28 cellular contexts compared by ENCODE assay signal in genomic region chr3:121897296-121897695, GRCh38.
"Had no signal": no experiment of that assay in that cellular context is flagged by ENCODE, and none has a peak within 500 bp of the region (broad histone marks: within the 10 kb centered on the region; RNA-seq: fewer than 3 reads in every experiment).

No MANE protein-coding gene starts in this region.

- DNase-seq: activated CD4-positive, alpha-beta T cell treated with anti-CD3 and anti-CD28 coated beads for 1 hour; activated CD4-positive, alpha-beta T cell treated with anti-CD3 and anti-CD28 coated beads for 4 hours; activated CD4-positive, alpha-beta T cell treated with anti-CD3 and anti-CD28 coated beads, Interleukin-2, amount 10 ng/mL, durations not matched to agents 7 days and 5 days; activated CD4-positive, alpha-beta T cell treated with anti-CD3 and anti-CD28 coated beads, Interleukin-2, amount 50 U/mL, for 4 hours; activated CD8-positive, alpha-beta memory T cell treated with anti-CD3 and anti-CD28 coated beads for 24 hours; activated CD8-positive, alpha-beta T cell treated with anti-CD3 and anti-CD28 coated beads for 36 hours; activated effector memory CD4-positive, alpha-beta T cell treated with Interleukin-2 at 50 U/mL for 16 hours; activated gamma-delta T cell treated with Interleukin-2 at 50 U/mL for 16 hours; activated naive CD4-positive, alpha-beta T cell treated with anti-CD3 and anti-CD28 coated beads, Interleukin-2, amount 50 U/mL, for 16 hours; activated naive CD4-positive, alpha-beta T cell treated with Interleukin-2 at 50 U/mL for 16 hours; activated T-cell treated with anti-CD3 and anti-CD28 coated beads, Interleukin-2, amount 50 U/mL, for 4 hours; amniotic stem cell; anterior cingulate cortex; brain microvascular endothelial cell; caudate nucleus; cortex of kidney; dermis blood vessel endothelial cell; effector CD4-positive, alpha-beta T cell; effector memory CD8-positive, alpha-beta T cell; foreskin fibroblast; head of caudate nucleus; T-helper 1 cell; T-helper 2 cell had no signal

- H3K27me3 ChIP-seq: brain microvascular endothelial cell had no signal

- H3K4me1 Mint-ChIP-seq: activated CD4-positive, alpha-beta T cell treated with anti-CD3 and anti-CD28 coated beads, Interleukin-2, amount 10 ng/mL, durations not matched to agents 7 days and 5 days; activated T-helper 17 cell treated with anti-CD3 and anti-CD28 coated beads, Interleukin-2, amount 50 U/mL, for 72 hours had no signal

- H3K9me3 Mint-ChIP-seq: activated CD4-positive, alpha-beta T cell treated with anti-CD3 and anti-CD28 coated beads, Interleukin-2, amount 10 ng/mL, durations not matched to agents 7 days and 5 days; activated CD8-positive, alpha-beta T cell treated with anti-CD3 and anti-CD28 coated beads for 36 hours; activated T-cell treated with anti-CD3 and anti-CD28 coated beads, Interleukin-2, amount 50 U/mL, for 4 hours; activated T-helper 17 cell treated with anti-CD3 and anti-CD28 coated beads, Interleukin-2, amount 50 U/mL, for 72 hours; effector memory CD8-positive, alpha-beta T cell; WTC11 had no signal

- H3K27ac ChIP-seq: brain microvascular endothelial cell, VCaP had no signal

- H3K27ac Mint-ChIP-seq: activated CD4-positive, alpha-beta T cell treated with anti-CD3 and anti-CD28 coated beads, Interleukin-2, amount 10 ng/mL, durations not matched to agents 7 days and 5 days; activated CD8-positive, alpha-beta T cell treated with anti-CD3 and anti-CD28 coated beads for 36 hours; activated naive CD8-positive, alpha-beta T cell; activated T-helper 17 cell treated with anti-CD3 and anti-CD28 coated beads, Interleukin-2, amount 50 U/mL, for 72 hours; effector memory CD8-positive, alpha-beta T cell; WTC11 had no signal

- ATAC-seq: activated CD8-positive, alpha-beta T cell treated with anti-CD3 and anti-CD28 coated beads for 36 hours; activated T-cell treated with anti-CD3 and anti-CD28 coated beads, Interleukin-2, amount 50 U/mL, for 4 hours; activated T-helper 17 cell treated with anti-CD3 and anti-CD28 coated beads, Interleukin-2, amount 50 U/mL, for 72 hours; effector memory CD8-positive, alpha-beta T cell; esophagus mucosa; WTC11 had no signal

- H3K27me3 Mint-ChIP-seq: activated CD4-positive, alpha-beta T cell treated with anti-CD3 and anti-CD28 coated beads, Interleukin-2, amount 10 ng/mL, durations not matched to agents 7 days and 5 days; activated CD8-positive, alpha-beta T cell treated with anti-CD3 and anti-CD28 coated beads for 36 hours; activated naive CD8-positive, alpha-beta T cell; activated T-helper 17 cell treated with anti-CD3 and anti-CD28 coated beads, Interleukin-2, amount 50 U/mL, for 72 hours; effector memory CD8-positive, alpha-beta T cell had no signal

- H3K4me3 Mint-ChIP-seq: activated CD4-positive, alpha-beta T cell treated with anti-CD3 and anti-CD28 coated beads, Interleukin-2, amount 10 ng/mL, durations not matched to agents 7 days and 5 days; activated CD8-positive, alpha-beta T cell treated with anti-CD3 and anti-CD28 coated beads for 36 hours; activated naive CD8-positive, alpha-beta T cell; activated T-cell treated with anti-CD3 and anti-CD28 coated beads, Interleukin-2, amount 50 U/mL, for 4 hours; activated T-helper 17 cell treated with anti-CD3 and anti-CD28 coated beads, Interleukin-2, amount 50 U/mL, for 72 hours; effector memory CD8-positive, alpha-beta T cell; WTC11 had no signal

- H3K36me3 ChIP-seq: brain microvascular endothelial cell had no signal
